In the genomic region with DNA sequence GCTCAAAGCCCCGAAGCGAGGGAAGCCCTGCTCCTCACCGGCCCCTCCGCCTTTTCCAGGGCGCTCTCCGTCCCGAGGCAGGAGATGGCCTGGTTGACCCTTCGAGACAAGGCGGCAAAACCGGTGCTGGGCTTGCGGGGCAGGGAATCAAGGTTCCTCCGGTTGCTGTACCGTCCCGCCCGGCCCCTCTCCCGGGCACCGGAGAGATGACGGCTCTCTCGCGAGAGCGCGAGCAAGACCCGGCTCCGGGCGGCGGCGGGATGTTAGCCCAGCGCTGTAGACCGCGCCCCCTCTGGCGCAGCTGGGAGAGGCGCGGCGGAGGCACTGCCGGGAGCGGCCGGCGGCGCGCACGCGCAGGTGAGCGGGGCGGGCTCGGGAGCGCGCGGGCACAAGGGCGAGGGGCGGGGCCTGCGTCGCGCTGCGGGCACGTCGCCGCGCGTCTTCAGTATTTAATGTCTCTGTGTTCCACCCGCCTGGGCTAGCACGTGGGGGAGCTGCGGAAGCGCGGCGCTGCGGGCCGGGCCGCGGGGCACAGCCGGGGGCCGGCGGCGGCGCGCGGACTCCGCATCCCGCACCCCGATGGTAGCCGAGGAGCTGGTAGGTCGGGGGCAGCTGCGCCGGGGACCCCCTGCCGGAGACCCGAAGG, we compare ENCODE assay signal across 8 cellular contexts. TPM values are rescaled to one million over a fixed set of nuclear protein-coding genes. Genes with fewer than 3 reads are reported as not detected.
DNase-seq lines count a peak whose midpoint lies in the region; ATAC-seq and TF ChIP-seq lines count a peak whose summit lies in the region.

A gene with protein sequence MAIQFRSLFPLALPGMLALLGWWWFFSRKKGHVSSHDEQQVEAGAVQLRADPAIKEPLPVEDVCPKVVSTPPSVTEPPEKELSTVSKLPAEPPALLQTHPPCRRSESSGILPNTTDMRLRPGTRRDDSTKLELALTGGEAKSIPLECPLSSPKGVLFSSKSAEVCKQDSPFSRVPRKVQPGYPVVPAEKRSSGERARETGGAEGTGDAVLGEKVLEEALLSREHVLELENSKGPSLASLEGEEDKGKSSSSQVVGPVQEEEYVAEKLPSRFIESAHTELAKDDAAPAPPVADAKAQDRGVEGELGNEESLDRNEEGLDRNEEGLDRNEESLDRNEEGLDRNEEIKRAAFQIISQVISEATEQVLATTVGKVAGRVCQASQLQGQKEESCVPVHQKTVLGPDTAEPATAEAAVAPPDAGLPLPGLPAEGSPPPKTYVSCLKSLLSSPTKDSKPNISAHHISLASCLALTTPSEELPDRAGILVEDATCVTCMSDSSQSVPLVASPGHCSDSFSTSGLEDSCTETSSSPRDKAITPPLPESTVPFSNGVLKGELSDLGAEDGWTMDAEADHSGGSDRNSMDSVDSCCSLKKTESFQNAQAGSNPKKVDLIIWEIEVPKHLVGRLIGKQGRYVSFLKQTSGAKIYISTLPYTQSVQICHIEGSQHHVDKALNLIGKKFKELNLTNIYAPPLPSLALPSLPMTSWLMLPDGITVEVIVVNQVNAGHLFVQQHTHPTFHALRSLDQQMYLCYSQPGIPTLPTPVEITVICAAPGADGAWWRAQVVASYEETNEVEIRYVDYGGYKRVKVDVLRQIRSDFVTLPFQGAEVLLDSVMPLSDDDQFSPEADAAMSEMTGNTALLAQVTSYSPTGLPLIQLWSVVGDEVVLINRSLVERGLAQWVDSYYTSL (plus strand): TSS at position 445 of the 646 bp plus-strand sequence. CDS start 20,219 bp downstream, outside the sequence.

- no peaks in the 10 kb centered on the region for H3K36me3 ChIP-seq in PC-3 (ENCODE audit: low read depth, low read length)
- no peaks in the 10 kb centered on the region for H3K36me3 ChIP-seq in mucosa of rectum (ENCODE audit: control insufficient read depth in 2 of 2, insufficient read depth in 2 of 2, low read length in 2 of 2)

- H3K4me1 ChIP-seq in PC-3 (ENCODE audit: insufficient read depth, low read length) (peaks cover 22% of the 10 kb centered on the region), mucosa of rectum (ENCODE audit: control insufficient read depth in 2 of 2, insufficient read depth in 2 of 2, low read length in 2 of 2) (peaks cover 24 to 35% of the 10 kb centered on the region in 2 donors)

- DNase-seq in DMS53 treated with DMSO at 0.1 percent for 48 hours (lab: John Stamatoyannopoulos, UW; ENCODE audit: unreplicated experiment) (peak; percentile 81), PC-3 (peak; percentile 99), activated T-cell treated with anti-CD3 and anti-CD28 coated beads for 48 hours (ENCODE audit: low read depth) (peak; percentile 97), epithelial cell of proximal tubule (ENCODE audit: low read depth) (no peak)
- peak; percentile 88 for DNase-seq in Jurkat, Clone E6-1 (ENCODE audit: low read depth, low spot score)
- peak; percentile 93 for DNase-seq in stimulated activated CD8-positive, alpha-beta memory T cell treated with anti-CD3 and anti-CD28 coated beads, Interleukin-4, amount 100 ng/mL, for 48 hours

- POLR2A ChIA-PET in PC-3 (lab: Charles Lee; ENCODE audit: unreplicated experiment), result interaction anchor here (0.6 to 0.9 kb wide), 4 partner anchors 13 to 843 kb away, joined by 3 to 13 read pairs (median 3); no protein-coding TSS in a partner anchor

- H3K9me3 ChIP-seq in PC-3 (ENCODE audit: low read length) (no peaks in the 10 kb centered on the region), mucosa of rectum (ENCODE audit: control insufficient read depth in 2 of 2, low read length in 2 of 2) (no peaks in the 10 kb centered on the region)

- H3K4me3 ChIP-seq in Jurkat, Clone E6-1 (ENCODE audit: low read length), result peak within 1 kb of the TSS; percentile 96
- H3K4me3 ChIP-seq in PC-3 (ENCODE audit: low read length) (peak within 1 kb of the TSS; percentile 81), epithelial cell of proximal tubule (ENCODE audit: low read depth, low read length) (peak within 1 kb of the TSS; percentile 94), mucosa of rectum (ENCODE audit: low read length in 2 of 2) (peak within 1 kb of the TSS; percentile 89 to 99)

- CTCF ChIA-PET in PC-3 (lab: Charles Lee), result interaction anchor here (1.5 kb wide), 1 partner anchor 13 kb away, joined by 4 read pairs; no protein-coding TSS in a partner anchor

- TF ChIP-seq CTCF in PC-3 (conservative IDR thresholded peaks at IDR 0.05; ENCODE audit: low read depth, low read length) (no peak), epithelial cell of proximal tubule (conservative IDR thresholded peaks at IDR 0.05; ENCODE audit: low read depth, low read length) (no peak)

- H2AFZ ChIP-seq in PC-3 (ENCODE audit: low read length), result peak within 1 kb of the TSS; percentile 82

- no peaks in the 10 kb centered on the region for H3F3A ChIP-seq in PC-3 (ENCODE audit: low read length, unreplicated experiment)

- peak within 1 kb of the TSS; percentile 93 for H3K4me2 ChIP-seq in PC-3 (ENCODE audit: low read length)

- peak within 1 kb of the TSS; percentile 96 for H3K9ac ChIP-seq in PC-3 (ENCODE audit: low read length)
- peak within 1 kb of the TSS; percentile 90 to 95 for H3K9ac ChIP-seq in mucosa of rectum (ENCODE audit: low read depth in 1 of 2, low read length in 2 of 2)

- peaks cover 36% of the 10 kb centered on the region for H4K20me1 ChIP-seq in PC-3 (ENCODE audit: low read length)

- H3K27ac ChIP-seq in PC-3 (ENCODE audit: low read length) (peak within 1 kb of the TSS; percentile 72), mucosa of rectum (ENCODE audit: low read depth in 2 of 2, low read length in 2 of 2) (peak within 1 kb of the TSS; percentile 98 to 99)

- intact Hi-C loops in PC-3 (cut with micrococcal nuclease), result loop anchor here (2.0 to 5.0 kb wide), 4 partner anchors 30 to 93 kb away; no protein-coding TSS in a partner anchor

- no peaks in the 10 kb centered on the region for H3K9me2 ChIP-seq in PC-3 (replicated peaks; ENCODE audit: low read length)

- ATAC-seq in GM21717 (IDR thresholded peaks at IDR 0.05; ENCODE audit: unreplicated experiment), result peak; percentile 78
- peak; percentile 91 for ATAC-seq in PC-3

- no TSS peak for BruUV-seq in PC-3 (replicated peaks; lab: Mats Ljungman, UMichigan)

- no peaks in the 10 kb centered on the region for H3K27me3 ChIP-seq in PC-3 (ENCODE audit: low read length)
- no peaks in the 10 kb centered on the region for H3K27me3 ChIP-seq in mucosa of rectum (ENCODE audit: control insufficient read depth in 2 of 2, insufficient read depth in 2 of 2, low read length in 2 of 2)

- peaks cover 47% of the 10 kb centered on the region for H3K79me2 ChIP-seq in PC-3 (ENCODE audit: low read length)

RNA-seq across cellular contexts. Expression of the gene that starts here (rescaled TPM):
- polyA plus RNA-seq in Jurkat, Clone E6-1 (2012; ENCODE audit: insufficient read depth, insufficient read length), result 31.0 TPM
- total RNA-seq in PC-3 (2014; rRNA removed), result 73.1 and 108 TPM in 2 replicates
- total RNA-seq in epithelial cell of proximal tubule, result 29.8 and 44.2 TPM in 2 replicates
